In genomic region chr19:37551123-37551993, GRCh38 we compare ENCODE assay signal across 8 cellular contexts. TPM values are rescaled to one million over a fixed set of nuclear protein-coding genes. Genes with fewer than 3 reads are reported as not detected.
DNase-seq lines count a peak whose midpoint lies in the region; ATAC-seq and TF ChIP-seq lines count a peak whose summit lies in the region.

No MANE protein-coding gene starts in this region.

- H3K4me3 ChIP-seq in fibroblast of villous mesenchyme (ENCODE audit: low read depth, low read length) (peak overlapping the region; percentile 81), skin epidermis (peak overlapping the region; percentile 15 to 43 (median 31))

- intact Hi-C loops in activated CD8-positive, alpha-beta T cell treated with anti-CD3 and anti-CD28 coated beads for 36 hours (cut with micrococcal nuclease), result no loop called here

- peaks cover 42% of the 10 kb centered on the region for H3K36me3 Mint-ChIP-seq in activated CD8-positive, alpha-beta T cell treated with anti-CD3 and anti-CD28 coated beads for 36 hours (ENCODE audit: low read depth)

- CTCF ChIA-PET in activated CD8-positive, alpha-beta T cell treated with anti-CD3 and anti-CD28 coated beads for 36 hours (lab: Charles Lee), result interaction anchor here (1.1 to 1.2 kb wide), 2 partner anchors 15 to 69 kb away, joined by 3 read pairs; no protein-coding TSS in a partner anchor

- H3K4me3 Mint-ChIP-seq in activated CD8-positive, alpha-beta T cell treated with anti-CD3 and anti-CD28 coated beads for 36 hours, result peak overlapping the region; percentile 83

- peak overlapping the region in 1 of 21 experiments; percentile 12 for H3K27ac ChIP-seq in skin epidermis

- H3K27me3 Mint-ChIP-seq in activated CD8-positive, alpha-beta T cell treated with anti-CD3 and anti-CD28 coated beads for 36 hours, result no peaks in the 10 kb centered on the region

- peaks cover 7% of the 10 kb centered on the region for H3K4me1 Mint-ChIP-seq in activated CD8-positive, alpha-beta T cell treated with anti-CD3 and anti-CD28 coated beads for 36 hours (ENCODE audit: low read depth)

- ATAC-seq in activated CD8-positive, alpha-beta T cell treated with anti-CD3 and anti-CD28 coated beads for 36 hours, result peak; percentile 88

- POLR2A ChIA-PET in activated CD8-positive, alpha-beta T cell treated with anti-CD3 and anti-CD28 coated beads for 36 hours (lab: Charles Lee), result interaction anchor here (0.5 to 1.0 kb wide), 2 partner anchors 43 to 1423 kb away, joined by 3 read pairs; partner anchors contain the start of genes ZNF540 and ZNF571

- H3K9me3 Mint-ChIP-seq in activated CD8-positive, alpha-beta T cell treated with anti-CD3 and anti-CD28 coated beads for 36 hours, result peaks cover 67% of the 10 kb centered on the region

- DNase-seq in CD1c-positive myeloid dendritic cell (ENCODE audit: extremely low spot score) (peak; percentile 76), HUDEP-2 (lab: John Stamatoyannopoulos, UW; ENCODE audit: unreplicated experiment in 76 of 76) (peak in 50 of 76 experiments; percentile 1 to 67 (median 36)), fibroblast of villous mesenchyme (ENCODE audit: low read depth) (peak; percentile 58), NK-92 (lab: John Stamatoyannopoulos, UW; ENCODE audit: unreplicated experiment) (no peak), activated gamma-delta T cell treated with Interleukin-2 at 50 U/mL for 16 hours (no peak), NCI-H1694 treated with DMSO at 0.1 percent for 48 hours (lab: John Stamatoyannopoulos, UW) (no peak)
- DNase-seq in activated CD8-positive, alpha-beta T cell treated with anti-CD3 and anti-CD28 coated beads for 36 hours, result peak; percentile 71

- TF ChIP-seq CTCF in activated CD8-positive, alpha-beta T cell treated with anti-CD3 and anti-CD28 coated beads for 36 hours (IDR thresholded peaks at IDR 0.05), result peak; percentile 56
- TF ChIP-seq CTCF in fibroblast of villous mesenchyme (IDR thresholded peaks at IDR 0.05; ENCODE audit: insufficient read depth, low read depth, low read length), result peak; percentile 55

- peak overlapping the region; percentile 87 for H3K27ac Mint-ChIP-seq in activated CD8-positive, alpha-beta T cell treated with anti-CD3 and anti-CD28 coated beads for 36 hours

RNA-seq across cellular contexts. Expression of gene ZNF571, which starts 43.2 kb away (rescaled TPM):
- 1 to 10 TPM; 3.4 to 4.0 TPM for total RNA-seq in activated CD8-positive, alpha-beta T cell treated with anti-CD3 and anti-CD28 coated beads for 36 hours
- 1.6 and 2.6 TPM in 2 replicates for total RNA-seq in fibroblast of villous mesenchyme

RNA-seq across cellular contexts. Expression of gene ZNF540, which starts 43.3 kb away (rescaled TPM):
- total RNA-seq in activated CD8-positive, alpha-beta T cell treated with anti-CD3 and anti-CD28 coated beads for 36 hours, result 1 to 10 TPM; 1.7 to 2.2 TPM
- 0.32 and 0.86 TPM in 2 replicates for total RNA-seq in fibroblast of villous mesenchyme

RNA-seq across cellular contexts. Expression of gene ZNF793, which starts 44.6 kb away (rescaled TPM):
- total RNA-seq in activated CD8-positive, alpha-beta T cell treated with anti-CD3 and anti-CD28 coated beads for 36 hours, result 1 to 10 TPM; 3.5 to 3.8 TPM
- 0.64 and 2.6 TPM in 2 replicates for total RNA-seq in fibroblast of villous mesenchyme

Comparison
In these comparisons a context has a peak if more than half of its experiments do, and no peak if none do; other contexts are left out.
1. DNase-seq: peak in CD1c-positive myeloid dendritic cell (single experiment), HUDEP-2 (50 of 76), activated CD8-positive, alpha-beta T cell treated with anti-CD3 and anti-CD28 coated beads for 36 hours (single experiment) and fibroblast of villous mesenchyme (single experiment); none in NK-92 (single experiment), activated gamma-delta T cell treated with Interleukin-2 at 50 U/mL for 16 hours (single experiment) and NCI-H1694 treated with DMSO at 0.1 percent for 48 hours (single experiment).